9 cellular contexts compared by ENCODE assay signal in genomic region chr9:133130721-133131244, GRCh38. TPM values are rescaled to one million over a fixed set of nuclear protein-coding genes. Genes with fewer than 3 reads are reported as not detected.
DNase-seq lines count a peak whose midpoint lies in the region; ATAC-seq and TF ChIP-seq lines count a peak whose summit lies in the region.
"Had no signal": no experiment of that assay in that cellular context is flagged by ENCODE, and none has a peak within 500 bp of the region (broad histone marks: within the 10 kb centered on the region; RNA-seq: fewer than 3 reads in every experiment).

No MANE protein-coding gene starts in this region.

- no peaks in the 10 kb centered on the region for H3K27me3 Mint-ChIP-seq in activated naive CD8-positive, alpha-beta T cell treated with anti-CD3 and anti-CD28 coated beads, Interleukin-2, amount 50 U/mL, for 24 hours

- H3K27ac Mint-ChIP-seq in activated naive CD8-positive, alpha-beta T cell treated with anti-CD3 and anti-CD28 coated beads, Interleukin-2, amount 50 U/mL, for 24 hours: peak overlapping the region; percentile 95

- H3K27ac ChIP-seq in Peyer's patch: peak overlapping the region; percentile 91 to 98 (median 94)
- peak overlapping the region in 1 of 2 donors; percentile 94 for H3K27ac ChIP-seq in right atrium auricular region

- H3K4me1 ChIP-seq in Peyer's patch: peaks cover 33 to 86% (median 53%) of the 10 kb centered on the region in 4 donors
- peaks cover 0 to 88% of the 10 kb centered on the region in 2 donors for H3K4me1 ChIP-seq in right atrium auricular region

- peak; percentile 30 for ATAC-seq in activated naive CD8-positive, alpha-beta T cell treated with anti-CD3 and anti-CD28 coated beads, Interleukin-2, amount 50 U/mL, for 24 hours

- no peaks in the 10 kb centered on the region for H3K9me3 ChIP-seq in Peyer's patch
- H3K9me3 ChIP-seq in right atrium auricular region: no peaks in the 10 kb centered on the region
- H3K9me3 ChIP-seq: prostate gland had no signal

- TF ChIP-seq CTCF in Peyer's patch (IDR thresholded peaks at IDR 0.05) (no peak), right atrium auricular region (IDR thresholded peaks at IDR 0.05) (no peak)

- H3K4me3 ChIP-seq in Peyer's patch: peak overlapping the region; percentile 2 to 34 (median 14)
- H3K4me3 ChIP-seq in right atrium auricular region: no peak overlapping the region
- H3K4me3 ChIP-seq: prostate gland had no signal

- no peaks in the 10 kb centered on the region for H3K9me3 Mint-ChIP-seq in activated naive CD8-positive, alpha-beta T cell treated with anti-CD3 and anti-CD28 coated beads, Interleukin-2, amount 50 U/mL, for 24 hours

- H3K36me3 ChIP-seq in Peyer's patch (no peaks in the 10 kb centered on the region), right atrium auricular region (no peaks in the 10 kb centered on the region)
- H3K36me3 ChIP-seq: prostate gland had no signal

- H3K36me3 Mint-ChIP-seq in activated naive CD8-positive, alpha-beta T cell treated with anti-CD3 and anti-CD28 coated beads, Interleukin-2, amount 50 U/mL, for 24 hours (ENCODE audit: low read depth): peaks cover 5% of the 10 kb centered on the region

- no peaks in the 10 kb centered on the region for H3K27me3 ChIP-seq in Peyer's patch
- H3K27me3 ChIP-seq in right atrium auricular region: no peaks in the 10 kb centered on the region

- TF ChIP-seq POLR2A in GM18526 (IDR thresholded peaks at IDR 0.05; ENCODE audit: extremely low read depth, insufficient read length) (peak; percentile 12), Peyer's patch (IDR thresholded peaks at IDR 0.05) (no peak)

- H3K4me1 Mint-ChIP-seq in activated naive CD8-positive, alpha-beta T cell treated with anti-CD3 and anti-CD28 coated beads, Interleukin-2, amount 50 U/mL, for 24 hours: peaks cover 86% of the 10 kb centered on the region

- H3K4me3 Mint-ChIP-seq in activated naive CD8-positive, alpha-beta T cell treated with anti-CD3 and anti-CD28 coated beads, Interleukin-2, amount 50 U/mL, for 24 hours: peak overlapping the region; percentile 73

- DNase-seq in Peyer's patch (peak in 2 of 3 donors; percentile 83 to 89), cerebellum (ENCODE audit: low spot score) (no peak), DMS79 (lab: John Stamatoyannopoulos, UW) (no peak), right atrium auricular region (ENCODE audit: low spot score) (no peak), DMS53 (lab: John Stamatoyannopoulos, UW) (no peak)
- peak; percentile 51 for DNase-seq in activated naive CD8-positive, alpha-beta T cell treated with anti-CD3 and anti-CD28 coated beads, Interleukin-2, amount 50 U/mL, for 24 hours
- peak; percentile 29 for DNase-seq in stimulated activated CD4-positive, alpha-beta T cell treated with anti-CD3 and anti-CD28 coated beads, Interleukin-4, amount 100 ng/mL, for 1 hour

RNA-seq across cellular contexts. Expression of gene RALGDS, which starts 9.7 kb away (rescaled TPM):
- 100 to 1,000 TPM in 2 of 4 donors, 10 to 100 TPM in 2; 53.1 to 237 (median 139) TPM for total RNA-seq in Peyer's patch
- 83.9 TPM for total RNA-seq in cerebellum
- 10 to 100 TPM; 26.7 to 30.1 TPM for total RNA-seq in right atrium auricular region

RNA-seq across cellular contexts. Expression of gene GBGT1, which starts 32.9 kb away (rescaled TPM):
- 10 to 100 TPM in 3 of 4 donors, 1 to 10 TPM in 1; 7.0 to 49.5 (median 14.1) TPM for total RNA-seq in Peyer's patch
- total RNA-seq in cerebellum: 3.0 TPM
- 10 to 100 TPM; 15.5 to 16.8 TPM for total RNA-seq in right atrium auricular region

Comparison
In these comparisons a context has a peak if more than half of its experiments do, and no peak if none do; other contexts are left out.
1. DNase-seq: peak in Peyer's patch (2 of 3), activated naive CD8-positive, alpha-beta T cell treated with anti-CD3 and anti-CD28 coated beads, Interleukin-2, amount 50 U/mL, for 24 hours (single experiment) and stimulated activated CD4-positive, alpha-beta T cell treated with anti-CD3 and anti-CD28 coated beads, Interleukin-4, amount 100 ng/mL, for 1 hour (single experiment); none in cerebellum (single experiment), DMS79 (single experiment), right atrium auricular region (single experiment) and DMS53 (single experiment).
2. H3K4me3 ChIP-seq: peak in Peyer's patch (4 of 4); none in right atrium auricular region (0 of 2).